Comparison of ENCODE assay signal across 20 cellular contexts in the genomic region with DNA sequence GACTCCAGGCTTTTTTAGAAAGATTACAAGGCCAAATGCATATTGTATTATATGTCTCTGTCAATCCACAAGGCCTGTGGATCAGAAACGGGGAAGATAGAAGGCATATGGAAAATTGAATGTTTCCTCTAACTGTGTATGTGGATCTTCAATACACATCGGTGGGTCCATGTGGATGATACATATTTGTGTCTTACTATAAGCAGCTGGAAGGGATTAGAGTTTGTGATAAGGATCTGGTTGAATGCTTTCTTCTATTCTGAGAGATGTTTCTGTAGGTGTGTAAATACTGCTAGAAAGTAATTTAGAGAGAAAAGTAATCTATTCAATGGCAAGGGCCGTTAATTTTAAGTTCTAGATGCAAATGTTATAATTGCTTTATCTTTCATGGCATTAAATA.
"Had no signal": no experiment of that assay in that cellular context is flagged by ENCODE, and none has a peak within 500 bp of the region (broad histone marks: within the 10 kb centered on the region; RNA-seq: fewer than 3 reads in every experiment).

No MANE protein-coding gene starts in this region.

- H2AFZ ChIP-seq: parathyroid adenoma had no signal

- H3K27ac Mint-ChIP-seq: activated T-helper 2 cell treated with anti-CD3 and anti-CD28 coated beads, Interferon-gamma antibody, Interleukin-2, Interleukin-4, amounts not matched to agents 10 μg/mL and 5 μg/mL and 100 μg/mL, durations not matched to agents 14 hours and 24 hours and 36 hours; stimulated activated naive CD8-positive, alpha-beta T cell treated with anti-CD3 and anti-CD28 coated beads, Interleukin-15, Interleukin-2, amounts not matched to agents 100 ng/mL and 50 ng/mL, for 24 hours had no signal

- H3K4me3 Mint-ChIP-seq: activated T-cell treated with anti-CD3 and anti-CD28 coated beads, Interleukin-2, amount 50 U/mL, for 4 hours; stimulated activated naive CD8-positive, alpha-beta T cell treated with anti-CD3 and anti-CD28 coated beads, Interleukin-15, Interleukin-2, amounts not matched to agents 100 ng/mL and 50 ng/mL, for 24 hours had no signal

- H3K4me3 ChIP-seq: gastrocnemius medialis, thyroid gland, upper lobe of right lung had no signal

- H3K79me2 ChIP-seq: parathyroid adenoma had no signal

- H3K36me3 ChIP-seq: brain microvascular endothelial cell, gastrocnemius medialis, thyroid gland, upper lobe of right lung had no signal

- DNase-seq: activated CD4-positive, alpha-beta T cell treated with anti-CD3 and anti-CD28 coated beads for 1 hour; activated CD4-positive, alpha-beta T cell treated with anti-CD3 and anti-CD28 coated beads, Interleukin-2, amount 50 U/mL, for 4 hours; activated CD8-positive, alpha-beta memory T cell treated with anti-CD3 and anti-CD28 coated beads, Interleukin-2, amount 50 U/mL, for 48 hours; activated naive CD4-positive, alpha-beta T cell; activated T-cell treated with anti-CD3 and anti-CD28 coated beads, Interleukin-2, amount 50 U/mL, for 4 hours; brain microvascular endothelial cell; central memory CD4-positive, alpha-beta T cell; effector memory CD4-positive, alpha-beta T cell; gastrocnemius medialis; hypothalamus; left colon; right cardiac atrium; stimulated activated CD4-positive, alpha-beta T cell treated with anti-CD3 and anti-CD28 coated beads, Interleukin-12 subunit alpha, Interleukin-12 subunit beta, amount 100 ng/mL, for 4 hours; T-helper 1 cell; thyroid gland; upper lobe of right lung had no signal

- H3K9me3 ChIP-seq: gastrocnemius medialis, thyroid gland, upper lobe of right lung had no signal

- H3K27ac ChIP-seq: brain microvascular endothelial cell, parathyroid adenoma, thyroid gland, upper lobe of right lung had no signal

- H3K4me1 ChIP-seq: thyroid gland, upper lobe of right lung had no signal

- H3K9me3 Mint-ChIP-seq: activated T-cell treated with anti-CD3 and anti-CD28 coated beads, Interleukin-2, amount 50 U/mL, for 4 hours; activated T-helper 2 cell treated with anti-CD3 and anti-CD28 coated beads, Interferon-gamma antibody, Interleukin-2, Interleukin-4, amounts not matched to agents 10 μg/mL and 5 μg/mL and 100 μg/mL, durations not matched to agents 14 hours and 24 hours and 36 hours; stimulated activated naive CD8-positive, alpha-beta T cell treated with anti-CD3 and anti-CD28 coated beads, Interleukin-15, Interleukin-2, amounts not matched to agents 100 ng/mL and 50 ng/mL, for 24 hours had no signal

- ATAC-seq: activated T-cell treated with anti-CD3 and anti-CD28 coated beads, Interleukin-2, amount 50 U/mL, for 4 hours; esophagus mucosa; gastrocnemius medialis; right cardiac atrium had no signal

- H3K27me3 ChIP-seq: brain microvascular endothelial cell, gastrocnemius medialis, thyroid gland, upper lobe of right lung had no signal

- H3K9ac ChIP-seq: parathyroid adenoma had no signal
